ENCODE assay signal across 9 cellular contexts in the genomic region with DNA sequence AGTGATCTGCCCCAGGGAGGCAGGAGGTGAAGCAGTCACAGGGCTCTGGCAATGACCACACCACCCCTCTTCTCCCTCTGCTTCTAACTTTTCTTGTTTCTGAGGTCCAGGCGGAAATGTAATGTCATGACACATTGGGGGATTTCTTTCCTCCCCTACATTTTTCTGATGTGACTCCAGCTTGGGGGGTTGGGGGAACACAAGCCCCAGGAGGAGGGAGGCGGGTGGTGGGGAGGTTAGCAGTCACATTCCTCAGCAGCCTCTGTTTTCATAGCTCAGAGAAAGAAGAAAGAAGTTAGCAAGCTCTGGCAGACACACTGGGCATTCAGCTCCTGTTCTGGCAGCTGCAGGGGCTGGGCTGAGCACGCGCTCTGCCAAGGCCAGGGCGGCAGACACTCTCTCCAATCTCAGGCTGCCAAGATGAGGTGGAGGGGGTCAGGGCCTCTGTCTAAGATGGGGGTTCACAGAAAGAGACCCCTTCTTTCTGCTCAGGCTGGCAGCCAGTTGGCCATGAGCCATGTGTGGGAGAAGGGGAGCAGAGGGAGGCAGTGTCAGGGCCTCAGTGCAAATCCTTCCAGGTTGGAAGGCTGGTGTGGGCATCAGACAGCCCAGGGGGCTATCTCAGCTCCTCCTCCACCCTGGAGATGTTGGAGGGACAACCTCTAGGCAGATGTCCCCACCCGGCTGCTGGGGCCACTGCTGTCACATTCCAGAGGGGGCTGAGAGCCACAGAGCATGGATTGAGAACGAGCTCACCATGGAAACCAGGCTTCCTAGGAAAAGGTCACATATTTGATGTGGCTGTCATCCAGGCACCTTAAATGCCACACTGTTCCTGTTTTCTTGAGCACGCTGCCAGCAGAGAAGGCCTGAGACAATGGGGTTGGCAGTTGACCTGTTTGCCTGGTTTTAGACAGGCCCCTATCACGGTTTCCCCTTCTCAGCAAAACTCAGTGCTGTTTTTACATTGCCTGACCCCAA. TPM values are rescaled to one million over a fixed set of nuclear protein-coding genes. Genes with fewer than 3 reads are reported as not detected.
DNase-seq lines count a peak whose midpoint lies in the region; ATAC-seq and TF ChIP-seq lines count a peak whose summit lies in the region.
"Had no signal": no experiment of that assay in that cellular context is flagged by ENCODE, and none has a peak within 500 bp of the region (broad histone marks: within the 10 kb centered on the region; RNA-seq: fewer than 3 reads in every experiment).

No MANE protein-coding gene starts in this region.

- H3K4me3 Mint-ChIP-seq in neural progenitor cell (peak overlapping the region; percentile 43), natural killer cell (no peak overlapping the region)

- CTCF ChIA-PET in AG04450 (lab: Charles Lee), result interaction anchor here (0.8 to 1.4 kb wide), 4 partner anchors 25 to 79 kb away, joined by 3 to 15 read pairs (median 3); no protein-coding TSS in a partner anchor

- H3K79me2 ChIP-seq in neural progenitor cell (ENCODE audit: low read depth), result no peaks in the 10 kb centered on the region

- H3K9me3 Mint-ChIP-seq in neural progenitor cell (peaks cover 4% of the 10 kb centered on the region), natural killer cell (no peaks in the 10 kb centered on the region)

- H3K4me3 ChIP-seq in AG04450 (ENCODE audit: low read depth, low read length) (peak overlapping the region; percentile 7; the same call in 1 of the 2 replicates), neural progenitor cell (no peak overlapping the region)

- H3K27me3 Mint-ChIP-seq in neural progenitor cell (ENCODE audit: insufficient read depth, low read depth) (peaks cover 5% of the 10 kb centered on the region), natural killer cell (ENCODE audit: low read depth in 2 of 2) (peaks cover 0 to 16% of the 10 kb centered on the region in 2 donors)

- H3F3A ChIP-seq in neural progenitor cell (ENCODE audit: low read depth), result no peaks in the 10 kb centered on the region

- peak; percentile 88 for DNase-seq in AG04450 (ENCODE audit: low read depth, low spot score)
- DNase-seq in NCI-H2196 (lab: John Stamatoyannopoulos, UW; ENCODE audit: unreplicated experiment), result peak; percentile 72
- DNase-seq in neural progenitor cell (ENCODE audit: low spot score), result peak; percentile 33
- no peak for DNase-seq in NCI-H526 treated with DMSO at 0.1 percent for 48 hours (lab: John Stamatoyannopoulos, UW)
- no peak for DNase-seq in natural killer cell
- DNase-seq in erythroblast (lab: John Stamatoyannopoulos, UW), result no peak
- no peak for DNase-seq in NCI-H510A treated with DMSO at 0.1 percent for 48 hours (lab: John Stamatoyannopoulos, UW)

- TF ChIP-seq CTCF in AG04450 (IDR thresholded peaks at IDR 0.05; ENCODE audit: low read depth, low read length) (no peak), neural progenitor cell (IDR thresholded peaks at IDR 0.05) (no peak), natural killer cell (IDR thresholded peaks at IDR 0.05) (no peak)

- no peaks in the 10 kb centered on the region for H4K20me1 ChIP-seq in neural progenitor cell (ENCODE audit: low read depth)

- H3K27ac ChIP-seq in AG04450 (ENCODE audit: low read depth, low read length), result peak overlapping the region; percentile 89
- H3K27ac ChIP-seq in neural progenitor cell, result no peak overlapping the region

- peak overlapping the region; percentile 94 for H3K27ac Mint-ChIP-seq in neural progenitor cell
- no peak overlapping the region for H3K27ac Mint-ChIP-seq in natural killer cell

- no peak overlapping the region for H3K9ac ChIP-seq in neural progenitor cell

- POLR2A ChIA-PET in AG04450 (lab: Yijun Ruan, JAX), result interaction anchor here (0.5 to 1.6 kb wide), 8 partner anchors 10 to 79 kb away, joined by 3 to 6 read pairs (median 4); a partner anchor contains a TSS

- intact Hi-C loops in natural killer cell (cut with micrococcal nuclease), result no loop called here

- peaks cover 9% of the 10 kb centered on the region for H3K4me1 ChIP-seq in neural progenitor cell

- no peaks in the 10 kb centered on the region for H3K36me3 Mint-ChIP-seq in neural progenitor cell
- no peaks in the 10 kb centered on the region for H3K36me3 Mint-ChIP-seq in natural killer cell

- no peaks in the 10 kb centered on the region for H3K9me3 ChIP-seq in AG04450 (ENCODE audit: control insufficient read depth, insufficient read depth, low read length)
- H3K9me3 ChIP-seq in neural progenitor cell (ENCODE audit: low read depth), result no peaks in the 10 kb centered on the region

- H3K36me3 ChIP-seq in neural progenitor cell, result no peaks in the 10 kb centered on the region

- TF ChIP-seq POLR2A in erythroblast (IDR thresholded peaks at IDR 0.05; ENCODE audit: low read length), result no peak

- H2AFZ ChIP-seq in neural progenitor cell (replicated peaks), result peak overlapping the region; percentile 12

- H3K27me3 ChIP-seq in AG04450 (ENCODE audit: control insufficient read depth, insufficient read depth, low read length) (no peaks in the 10 kb centered on the region), neural progenitor cell (no peaks in the 10 kb centered on the region)

- no peak overlapping the region for H3K4me2 ChIP-seq in neural progenitor cell

- ATAC-seq in esophagus mucosa (peak; percentile 49), natural killer cell (no peak)

- H3K4me1 Mint-ChIP-seq in neural progenitor cell (peaks cover 38% of the 10 kb centered on the region), natural killer cell (no peaks in the 10 kb centered on the region)

RNA-seq across cellular contexts. Expression of a gene that starts 20.1 kb away (rescaled TPM):
- 112 TPM in 2 replicates for polyA plus RNA-seq in AG04450 (2011; rRNA removed)
- 63.8 and 90.4 TPM in 2 replicates for polyA minus RNA-seq in AG04450 (2011; rRNA and poly(A)+ RNA removed)
- total RNA-seq in esophagus mucosa (33.5 TPM), neural progenitor cell (ENCODE audit: low replicate concordance) (79.8 and 84.3 TPM in 2 replicates), natural killer cell (10 to 100 TPM; 28.0 to 39.1 (median 37.6) TPM)

RNA-seq across cellular contexts. Expression of a gene that starts 23.4 kb away (rescaled TPM):
- 6.6 and 7.0 TPM in 2 replicates for polyA plus RNA-seq in AG04450 (2011; rRNA removed)
- polyA minus RNA-seq in AG04450 (2011; rRNA and poly(A)+ RNA removed), result 2.2 and 3.3 TPM in 2 replicates
- total RNA-seq in esophagus mucosa (62.1 TPM), neural progenitor cell (ENCODE audit: low replicate concordance) (2.4 and 3.4 TPM in 2 replicates), natural killer cell (1 to 10 TPM; 5.1 to 9.9 (median 7.8) TPM)

RNA-seq across cellular contexts. Expression of a gene that starts 37.0 kb away (rescaled TPM):
- not detected in 2 replicates for polyA plus RNA-seq in AG04450 (2011; rRNA removed)
- polyA minus RNA-seq in AG04450 (2011; rRNA and poly(A)+ RNA removed), result not detected in 2 replicates
- total RNA-seq in esophagus mucosa, result 0.08 TPM
- total RNA-seq in neural progenitor cell (ENCODE audit: low replicate concordance), result not detected in 2 replicates
- not detected for total RNA-seq in natural killer cell
- polyA plus RNA-seq: neural cell had no signal

Comparison
In these comparisons a context has a peak if more than half of its experiments do, and no peak if none do; other contexts are left out.
1. DNase-seq: peak in AG04450 (single experiment), NCI-H2196 (single experiment) and neural progenitor cell (single experiment); none in NCI-H526 treated with DMSO at 0.1 percent for 48 hours (single experiment), natural killer cell (single experiment), erythroblast (0 of 2) and NCI-H510A treated with DMSO at 0.1 percent for 48 hours (single experiment).